Comparison of ENCODE assay signal across 8 cellular contexts in the genomic region with DNA sequence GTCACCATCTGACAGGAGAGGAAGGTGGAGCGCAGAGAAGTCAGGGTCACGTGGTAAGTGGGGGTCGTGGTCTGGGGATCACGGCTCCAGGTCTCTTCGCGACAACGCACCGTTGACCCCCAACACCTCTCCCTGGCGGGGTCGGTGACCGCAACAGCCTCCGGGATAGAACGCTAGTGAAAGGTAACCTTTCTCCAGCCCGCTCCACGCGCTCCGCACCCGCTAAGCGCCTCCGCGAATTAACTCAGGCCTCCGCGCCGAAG. TPM values are rescaled to one million over a fixed set of nuclear protein-coding genes. Genes with fewer than 3 reads are reported as not detected.
DNase-seq lines count a peak whose midpoint lies in the region; ATAC-seq, FAIRE-seq and TF ChIP-seq lines count a peak whose summit lies in the region.

No MANE protein-coding gene starts in this region.

- DNase-seq in GM18507 (ENCODE audit: extremely low spot score, insufficient read length, low read depth) (peak; percentile 15), astrocyte of the hippocampus (ENCODE audit: low read depth, low spot score) (peak; percentile 32), lung (ENCODE audit: low spot score) (no peak), kidney tubule cell (ENCODE audit: low spot score) (no peak)

- H3K9me3 ChIP-seq in lung (ENCODE audit: control insufficient read depth in 2 of 2, insufficient read depth in 1 of 2, low read length in 1 of 2) = peaks cover 0 to 3% of the 10 kb centered on the region in 2 donors

- no peak for TF ChIP-seq POLR2A in GM18505 (IDR thresholded peaks at IDR 0.05; ENCODE audit: borderline replicate concordance, extremely low read depth, insufficient read depth, insufficient read length)

- peak; percentile 8 for ATAC-seq in HG02938 (IDR thresholded peaks at IDR 0.05; ENCODE audit: unreplicated experiment)
- no peak for ATAC-seq in lung (ENCODE audit: insufficient read depth, low FRiP score)
- no peak for ATAC-seq in GM21515 (IDR thresholded peaks at IDR 0.05; ENCODE audit: unreplicated experiment)
- no peak for ATAC-seq in GM18505 (IDR thresholded peaks at IDR 0.05; ENCODE audit: unreplicated experiment)

- H3K4me1 ChIP-seq in lung (ENCODE audit: control insufficient read depth in 2 of 2, insufficient read depth in 2 of 2, low read length in 2 of 2) (peaks cover 7% of the 10 kb centered on the region in 2 donors), urinary bladder (ENCODE audit: insufficient read depth) (no peaks in the 10 kb centered on the region)

- H3K4me3 ChIP-seq in lung (peak overlapping the region; percentile 68), urinary bladder (ENCODE audit: low read depth, low read length) (peak overlapping the region; percentile 84)

- no peaks in the 10 kb centered on the region for H3K27me3 ChIP-seq in lung (ENCODE audit: control insufficient read depth, insufficient read depth)

- no peak for FAIRE-seq in GM18507 (lab: Jason Lieb, UNC)

- no peak for TF ChIP-seq CTCF in lung (IDR thresholded peaks at IDR 0.05; ENCODE audit: control extremely low read depth, extremely low read depth)

- H3K27ac ChIP-seq in lung (ENCODE audit: low read depth in 1 of 2, low read length in 1 of 2) (peak overlapping the region; percentile 28 to 93), urinary bladder (ENCODE audit: low read depth) (no peak overlapping the region)

- 9 to 14% methylated on average over 24 of the region's 24 CpGs for WGBS in lung, 2 donors
- WGBS in urinary bladder = 7% methylated on average over 24 of the region's 24 CpGs

- no peaks in the 10 kb centered on the region for H3K36me3 ChIP-seq in lung (ENCODE audit: control insufficient read depth in 2 of 2, insufficient read depth in 2 of 2, low read length in 2 of 2)
- H3K36me3 ChIP-seq in urinary bladder (ENCODE audit: insufficient read depth) = no peaks in the 10 kb centered on the region

RNA-seq across cellular contexts. Expression of gene SYNJ2, which starts 0.6 kb away (rescaled TPM):
- 1 to 10 TPM; 5.7 to 8.8 TPM for total RNA-seq in lung
- polyA plus RNA-seq in lung = 1 to 10 TPM; 3.4 to 4.0 TPM
- total RNA-seq in urinary bladder = 14.3 TPM
- polyA plus RNA-seq in urinary bladder = 10.7 TPM

Comparison
In these comparisons a context has a peak if more than half of its experiments do, and no peak if none do; other contexts are left out.
1. DNase-seq: peak in GM18507 (single experiment) and astrocyte of the hippocampus (single experiment); none in lung (single experiment) and kidney tubule cell (single experiment).